Comparison of ENCODE assay signal across 1 cellular context in the genomic region with DNA sequence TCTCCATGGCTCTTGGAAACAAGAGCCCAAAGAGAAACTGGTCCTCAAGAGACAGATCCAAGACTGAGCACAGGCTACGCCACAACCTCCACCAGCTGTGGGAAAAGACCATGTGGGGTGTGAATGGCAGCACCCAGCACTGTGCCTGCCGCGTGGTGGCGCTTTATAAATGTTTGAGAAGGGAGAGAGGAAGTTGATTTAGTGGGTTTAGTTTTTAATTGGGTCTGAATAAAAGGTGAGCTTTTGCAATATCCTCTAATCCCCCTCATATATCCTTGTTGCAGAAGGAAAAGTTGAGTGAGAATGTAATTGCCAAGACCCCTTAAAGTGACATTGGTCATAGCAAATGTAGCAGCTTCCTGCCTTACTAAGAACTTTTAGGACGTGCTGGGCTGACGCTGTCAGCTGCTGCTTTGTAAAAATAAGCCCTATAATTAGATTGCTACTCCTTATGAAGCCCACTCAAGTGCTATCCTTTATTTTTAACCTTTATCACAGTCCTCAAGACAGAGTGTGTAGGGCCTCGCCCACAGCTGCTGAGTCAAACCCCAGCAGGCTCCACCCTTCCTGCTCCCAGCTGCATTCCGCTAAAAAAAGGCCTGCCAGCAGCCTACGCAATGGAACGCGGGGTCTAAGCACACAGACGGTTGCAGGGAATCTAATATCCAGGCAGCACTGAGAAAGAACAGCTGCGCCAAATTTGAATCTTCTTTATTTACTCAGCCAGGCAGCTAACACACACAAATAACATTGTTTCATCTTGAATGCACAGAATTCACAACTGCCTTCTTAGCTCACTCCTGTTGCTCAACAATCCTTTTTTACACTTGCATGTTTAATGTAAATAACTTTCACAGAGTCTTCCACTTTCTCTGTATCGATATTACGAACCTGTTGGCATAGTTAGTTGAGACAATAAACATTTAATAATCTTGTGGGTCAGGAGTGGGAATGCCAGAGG.
A peak's percentile ranks its signal among the peaks of the same experiment; 100 is the strongest.
TF ChIP-seq lines count a peak whose summit lies in the region.

No MANE protein-coding gene starts in this region.

TF ChIP-seq in K562, 482 proteins besides CTCF, POLR2A, EP300 and RAD21 (continued from another document):
- TF ChIP-seq EWSR1 (IDR thresholded peaks at IDR 0.05; ENCODE audit: borderline replicate concordance, low read depth, partially characterized antibody) (no peak), PYGO2 (tag; IDR thresholded peaks at IDR 0.05) (no peak), ZNF197 (CRISPR knock-in tag; IDR thresholded peaks at IDR 0.05; ENCODE audit: low read depth) (peak; percentile 59; the same call in 1 of the 2 replicates), KAT2B (IDR thresholded peaks at IDR 0.05; ENCODE audit: low read depth, low read length) (no peak), BCOR (IDR thresholded peaks at IDR 0.05) (no peak), LCOR (CRISPR knock-in tag; IDR thresholded peaks at IDR 0.05) (peak; percentile 53; the same call in 1 of the 2 replicates), NONO (IDR thresholded peaks at IDR 0.05; ENCODE audit: low read depth in 2 of 2, low read length in 1 of 2) (peak in 1 of 2 experiments; percentile 61; a peak in 2 of 4 replicates), ZNF124 (CRISPR knock-in tag; IDR thresholded peaks at IDR 0.05) (no peak), RBFOX2 (IDR thresholded peaks at IDR 0.05; ENCODE audit: low read depth, low read length) (peak; percentile 63), FOXJ2 (tag; IDR thresholded peaks at IDR 0.05) (no peak), RAD51 (IDR thresholded peaks at IDR 0.05; ENCODE audit: borderline replicate concordance, low read depth) (no peak; the same call in 1 of the 2 replicates), SMARCA4 (IDR thresholded peaks at IDR 0.05) (peak; percentile 79; the same call in 1 of the 2 replicates)
- TF ChIP-seq, protein P1, sequence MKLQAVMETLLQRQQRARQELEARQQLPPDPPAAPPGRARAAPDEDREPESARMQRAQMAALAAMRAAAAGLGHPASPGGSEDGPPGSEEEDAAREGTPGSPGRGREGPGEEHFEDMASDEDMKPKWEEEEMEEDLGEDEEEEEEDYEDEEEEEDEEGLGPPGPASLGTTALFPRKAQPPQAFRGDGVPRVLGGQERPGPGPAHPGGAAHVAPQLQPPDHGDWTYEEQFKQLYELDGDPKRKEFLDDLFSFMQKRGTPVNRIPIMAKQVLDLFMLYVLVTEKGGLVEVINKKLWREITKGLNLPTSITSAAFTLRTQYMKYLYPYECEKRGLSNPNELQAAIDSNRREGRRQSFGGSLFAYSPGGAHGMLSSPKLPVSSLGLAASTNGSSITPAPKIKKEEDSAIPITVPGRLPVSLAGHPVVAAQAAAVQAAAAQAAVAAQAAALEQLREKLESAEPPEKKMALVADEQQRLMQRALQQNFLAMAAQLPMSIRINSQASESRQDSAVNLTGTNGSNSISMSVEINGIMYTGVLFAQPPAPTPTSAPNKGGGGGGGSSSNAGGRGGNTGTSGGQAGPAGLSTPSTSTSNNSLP (IDR thresholded peaks at IDR 0.05; ENCODE audit: borderline replicate concordance, low read depth, low read length): peak; percentile 70; the same call in 1 of the 2 replicates
- TF ChIP-seq, protein P2, sequence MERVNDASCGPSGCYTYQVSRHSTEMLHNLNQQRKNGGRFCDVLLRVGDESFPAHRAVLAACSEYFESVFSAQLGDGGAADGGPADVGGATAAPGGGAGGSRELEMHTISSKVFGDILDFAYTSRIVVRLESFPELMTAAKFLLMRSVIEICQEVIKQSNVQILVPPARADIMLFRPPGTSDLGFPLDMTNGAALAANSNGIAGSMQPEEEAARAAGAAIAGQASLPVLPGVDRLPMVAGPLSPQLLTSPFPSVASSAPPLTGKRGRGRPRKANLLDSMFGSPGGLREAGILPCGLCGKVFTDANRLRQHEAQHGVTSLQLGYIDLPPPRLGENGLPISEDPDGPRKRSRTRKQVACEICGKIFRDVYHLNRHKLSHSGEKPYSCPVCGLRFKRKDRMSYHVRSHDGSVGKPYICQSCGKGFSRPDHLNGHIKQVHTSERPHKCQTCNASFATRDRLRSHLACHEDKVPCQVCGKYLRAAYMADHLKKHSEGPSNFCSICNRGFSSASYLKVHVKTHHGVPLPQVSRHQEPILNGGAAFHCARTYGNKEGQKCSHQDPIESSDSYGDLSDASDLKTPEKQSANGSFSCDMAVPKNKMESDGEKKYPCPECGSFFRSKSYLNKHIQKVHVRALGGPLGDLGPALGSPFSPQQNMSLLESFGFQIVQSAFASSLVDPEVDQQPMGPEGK (CRISPR knock-in tag; IDR thresholded peaks at IDR 0.05; ENCODE audit: borderline replicate concordance): 0 out of 2 replicates have a peak, but pooled peaks have one; percentile 31
